Comparison of ENCODE assay signal across 11 cellular contexts in genomic region chr15:41870689-41871081, GRCh38. TPM values are rescaled to one million over a fixed set of nuclear protein-coding genes. Genes with fewer than 3 reads are reported as not detected.
DNase-seq lines count a peak whose midpoint lies in the region; ATAC-seq and TF ChIP-seq lines count a peak whose summit lies in the region.
"Had no signal": no experiment of that assay in that cellular context is flagged by ENCODE, and none has a peak within 500 bp of the region (broad histone marks: within the 10 kb centered on the region; RNA-seq: fewer than 3 reads in every experiment).

No MANE protein-coding gene starts in this region.

- peak overlapping the region; percentile 11 to 96 (median 91) for H3K27ac Mint-ChIP-seq in naive thymus-derived CD8-positive, alpha-beta T cell
- H3K27ac Mint-ChIP-seq: progenitor cell of endocrine pancreas had no signal

- DNase-seq in heart left ventricle: peak in 1 of 5 donors; percentile 74
- DNase-seq in right cardiac atrium: no peak
- peak; percentile 40 for DNase-seq in activated naive CD4-positive, alpha-beta T cell treated with anti-CD3 and anti-CD28 coated beads, Interleukin-2, amount 50 U/mL, for 16 hours
- DNase-seq in naive thymus-derived CD8-positive, alpha-beta T cell: peak in 8 of 10 donors; percentile 19 to 75 (median 45)
- peak; percentile 17 for DNase-seq in superior temporal gyrus (ENCODE audit: extremely low spot score)
- DNase-seq in Ammon's horn (ENCODE audit: low spot score): no peak
- no peak for DNase-seq in NCI-H2029 (lab: John Stamatoyannopoulos, UW)
- DNase-seq: AML-193, NCI-H69 had no signal

- H3K27ac ChIP-seq in heart left ventricle: no peak overlapping the region
- H3K27ac ChIP-seq in right cardiac atrium (ENCODE audit: low read length): no peak overlapping the region

- ATAC-seq in heart left ventricle (peak; percentile 26 to 58 (median 47)), right cardiac atrium (no peak), HG02973 (IDR thresholded peaks at IDR 0.05; ENCODE audit: unreplicated experiment) (no peak)
- peak; percentile 97 to 98 for ATAC-seq in naive thymus-derived CD8-positive, alpha-beta T cell

- intact Hi-C loops in heart left ventricle (cut with DNase I) (loop anchor here in 1 of 10 donors (5.0 kb wide), 1 partner anchor 43 kb away; the partner anchor contains the start of gene JMJD7), right cardiac atrium (cut with DNase I) (no loop called here)

- H3K27me3 Mint-ChIP-seq in naive thymus-derived CD8-positive, alpha-beta T cell: no peaks in the 10 kb centered on the region

- no peaks in the 10 kb centered on the region for H3K36me3 Mint-ChIP-seq in naive thymus-derived CD8-positive, alpha-beta T cell

- no peak for TF ChIP-seq POLR2A in heart left ventricle (IDR thresholded peaks at IDR 0.05)

- WGBS in heart left ventricle, 4 donors: 64 to 78% (median 68%) methylated on average over 7 to 9 of the region's 9 CpGs
- WGBS in right cardiac atrium: 72% methylated on average over 9 of the region's 9 CpGs

- H3K4me1 Mint-ChIP-seq in naive thymus-derived CD8-positive, alpha-beta T cell: peaks cover 4 to 14% (median 12%) of the 10 kb centered on the region in 4 donors

- POLR2A ChIA-PET in naive thymus-derived CD8-positive, alpha-beta T cell (lab: Charles Lee): interaction anchor here (1.1 to 1.6 kb wide), 3 partner anchors 9 to 34 kb away, joined by 3 to 4 read pairs (median 3); no protein-coding TSS in a partner anchor

- no peak overlapping the region for H3K4me3 ChIP-seq in heart left ventricle
- no peak overlapping the region for H3K4me3 ChIP-seq in right cardiac atrium (ENCODE audit: low read length)

- peak overlapping the region in 6 of 10 donors; percentile 1 to 29 (median 12) for H3K4me3 Mint-ChIP-seq in naive thymus-derived CD8-positive, alpha-beta T cell

- no peaks in the 10 kb centered on the region for H3K36me3 ChIP-seq in heart left ventricle

- no peaks in the 10 kb centered on the region for H3K9me3 ChIP-seq in heart left ventricle
- no peaks in the 10 kb centered on the region for H3K9me3 ChIP-seq in right cardiac atrium (ENCODE audit: control insufficient read depth, low read length)

- H3K27me3 ChIP-seq in heart left ventricle (no peaks in the 10 kb centered on the region), right cardiac atrium (ENCODE audit: control insufficient read depth, insufficient read depth) (no peaks in the 10 kb centered on the region)

- no peak for TF ChIP-seq CTCF in heart left ventricle (IDR thresholded peaks at IDR 0.05)

- no peaks in the 10 kb centered on the region for H3K9me3 Mint-ChIP-seq in naive thymus-derived CD8-positive, alpha-beta T cell

- H3K4me1 ChIP-seq in heart left ventricle (peaks cover 0 to 11% (median 0%) of the 10 kb centered on the region in 12 donors), right cardiac atrium (ENCODE audit: control insufficient read depth, insufficient read depth, low read length) (no peaks in the 10 kb centered on the region)

RNA-seq across cellular contexts. Expression of gene SPTBN5, which starts 23.2 kb away (rescaled TPM):
- total RNA-seq in heart left ventricle: 1 to 10 TPM in 8 of 9 donors, under 1 TPM in 1; 0.31 to 5.6 (median 1.7) TPM
- 1 to 10 TPM; 1.3 to 3.2 TPM for polyA plus RNA-seq in heart left ventricle
- 1 to 10 TPM; 1.7 to 4.3 (median 3.8) TPM for total RNA-seq in right cardiac atrium
- 2.3 TPM for polyA plus RNA-seq in right cardiac atrium
- total RNA-seq in naive thymus-derived CD8-positive, alpha-beta T cell: under 1 TPM; 0.81 to 0.96 TPM
- under 1 TPM in 1 of 3 donors, not detected in 2; 0.02 TPM for polyA plus RNA-seq in naive thymus-derived CD8-positive, alpha-beta T cell

RNA-seq across cellular contexts. Expression of gene PLA2G4B, which starts 32.0 kb away (rescaled TPM):
- 1 to 10 TPM in 7 of 9 donors, under 1 TPM in 2; 0.38 to 6.0 (median 2.8) TPM for total RNA-seq in heart left ventricle
- polyA plus RNA-seq in heart left ventricle: 1 to 10 TPM; 1.4 to 4.1 TPM
- 1 to 10 TPM; 1.8 to 7.1 (median 5.8) TPM for total RNA-seq in right cardiac atrium
- polyA plus RNA-seq in right cardiac atrium: 3.9 TPM
- total RNA-seq in naive thymus-derived CD8-positive, alpha-beta T cell: 10 to 100 TPM; 40.1 to 64.9 TPM
- 1 to 10 TPM in 2 of 3 donors, under 1 TPM in 1; 0.82 to 2.9 (median 1.1) TPM for polyA plus RNA-seq in naive thymus-derived CD8-positive, alpha-beta T cell

RNA-seq across cellular contexts. Expression of gene JMJD7, which starts 42.8 kb away (rescaled TPM):
- total RNA-seq in heart left ventricle (10 to 100 TPM in 6 of 9 donors, 1 to 10 TPM in 3; 5.4 to 17.9 (median 11.8) TPM), right cardiac atrium (10 to 100 TPM in 3 of 4 donors, 1 to 10 TPM in 1; 8.5 to 17.2 (median 16.2) TPM)
- polyA plus RNA-seq in heart left ventricle (10 to 100 TPM in 1 of 2 donors, 1 to 10 TPM in 1; 7.3 to 20.6 TPM), right cardiac atrium (16.5 TPM)
- 10 to 100 TPM; 60.2 to 81.4 TPM for total RNA-seq in naive thymus-derived CD8-positive, alpha-beta T cell
- polyA plus RNA-seq in naive thymus-derived CD8-positive, alpha-beta T cell: 10 to 100 TPM; 19.1 to 22.6 (median 20.8) TPM

Comparison
In these comparisons a context has a peak if more than half of its experiments do, and no peak if none do; other contexts are left out.
1. ATAC-seq: peak in heart left ventricle (4 of 4) and naive thymus-derived CD8-positive, alpha-beta T cell (2 of 2); none in right cardiac atrium (0 of 2) and HG02973 (single experiment).
2. DNase-seq: peak in activated naive CD4-positive, alpha-beta T cell treated with anti-CD3 and anti-CD28 coated beads, Interleukin-2, amount 50 U/mL, for 16 hours (single experiment), naive thymus-derived CD8-positive, alpha-beta T cell (8 of 10) and superior temporal gyrus (single experiment); none in right cardiac atrium (0 of 3), Ammon's horn (single experiment) and NCI-H2029 (single experiment).
3. RNA of gene PLA2G4B, which starts 32.0 kb away (total RNA-seq): 40.1 to 64.9 TPM in naive thymus-derived CD8-positive, alpha-beta T cell; 1.8 to 7.1 TPM in right cardiac atrium and 0.38 to 6.0 TPM in heart left ventricle; every median in the first group is over 4 times any median in the second.